In the genomic region with DNA sequence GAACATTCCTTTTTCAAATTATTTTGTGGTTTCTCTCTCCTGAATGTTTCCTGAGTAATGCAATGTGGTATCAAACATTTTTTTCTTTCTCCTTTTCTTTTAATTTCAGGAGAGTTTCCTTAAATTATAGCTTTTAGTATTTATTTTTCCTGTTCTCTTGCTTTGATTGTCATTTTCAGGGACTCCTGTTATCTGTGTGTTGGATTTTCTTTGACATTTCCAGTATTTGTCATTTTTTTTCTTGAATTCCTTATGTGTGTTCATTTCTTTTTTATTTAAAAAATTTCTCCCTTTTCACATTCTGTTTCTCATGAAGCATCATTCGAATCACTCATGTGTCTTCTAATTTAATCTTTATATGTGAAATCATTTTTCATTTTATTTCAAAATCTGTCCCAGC, we compare ENCODE assay signal across 7 cellular contexts.
"Had no signal": no experiment of that assay in that cellular context is flagged by ENCODE, and none has a peak within 500 bp of the region (broad histone marks: within the 10 kb centered on the region; RNA-seq: fewer than 3 reads in every experiment).

No MANE protein-coding gene starts in this region.

- H3K27ac ChIP-seq: HL-60 had no signal

- H3K27ac Mint-ChIP-seq: IgD-negative memory B cell had no signal

- ATAC-seq: HepG2, K562 had no signal

- H3K4me3 ChIP-seq: K562 had no signal

- DNase-seq: IMR-90, KBM-7, KG1 had no signal
